Comparison of ENCODE assay signal across 8 cellular contexts in the genomic region with DNA sequence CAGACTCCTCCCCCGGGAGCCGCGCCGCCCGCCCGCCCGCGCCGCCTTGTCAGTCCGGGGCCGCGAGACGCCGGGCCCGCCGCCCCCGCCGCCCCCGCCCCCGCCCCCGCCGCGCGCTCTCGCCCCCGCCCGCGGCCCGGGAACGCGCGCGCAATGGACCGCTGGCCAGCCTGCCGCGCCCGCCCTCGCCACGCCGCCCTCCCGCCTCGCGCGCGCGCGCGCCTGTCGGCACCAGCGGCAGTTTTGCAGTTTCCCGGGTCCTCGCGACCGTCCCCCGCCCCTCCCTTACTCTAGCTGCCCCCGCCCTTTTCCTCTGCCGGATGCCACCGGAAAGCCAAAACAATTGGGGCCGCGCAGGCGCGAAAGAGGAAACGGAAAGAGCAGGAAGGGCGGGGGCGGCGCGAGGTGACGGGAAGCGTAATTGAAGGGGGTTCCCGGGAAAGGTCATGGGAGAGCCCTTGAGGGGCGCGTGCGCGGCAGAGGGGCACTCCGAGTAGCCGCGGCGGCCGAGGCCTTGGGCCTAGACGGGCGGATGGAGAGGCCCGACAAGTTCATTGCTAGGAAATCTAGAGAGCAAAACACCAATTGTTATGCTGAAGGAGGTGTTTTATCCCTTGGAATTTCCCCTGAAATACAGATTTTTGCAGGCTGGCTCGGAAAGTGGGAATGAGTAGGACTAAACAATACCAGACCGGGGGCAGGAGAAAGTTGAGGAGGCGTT. TPM values are rescaled to one million over a fixed set of nuclear protein-coding genes. Genes with fewer than 3 reads are reported as not detected.
DNase-seq lines count a peak whose midpoint lies in the region; ATAC-seq and TF ChIP-seq lines count a peak whose summit lies in the region.

No MANE protein-coding gene starts in this region.

- peak overlapping the region; percentile 91 for H3K4me3 Mint-ChIP-seq in CD4-positive, alpha-beta T cell
- peak overlapping the region; percentile 79 for H3K4me3 Mint-ChIP-seq in activated CD4-positive, alpha-beta memory T cell treated with anti-CD3 and anti-CD28 coated beads, Interleukin-2, amount 10 ng/mL, durations not matched to agents 7 days and 5 days

- no peaks in the 10 kb centered on the region for H3K36me3 ChIP-seq in duodenal mucosa (ENCODE audit: control insufficient read depth in 1 of 2, insufficient read depth in 2 of 2, low read length in 2 of 2)
- no peaks in the 10 kb centered on the region for H3K36me3 ChIP-seq in lower lobe of right lung

- H3K4me3 ChIP-seq in duodenal mucosa (ENCODE audit: low read depth in 1 of 2, low read length in 2 of 2): peak overlapping the region; percentile 75 to 81
- H3K4me3 ChIP-seq in lower lobe of right lung: peak overlapping the region; percentile 64

- H3K27ac ChIP-seq in CD4-positive, alpha-beta T cell (ENCODE audit: low read depth, low read length): peak overlapping the region; percentile 99
- H3K27ac ChIP-seq in duodenal mucosa (ENCODE audit: low read depth, low read length): peak overlapping the region; percentile 97
- peak overlapping the region; percentile 95 for H3K27ac ChIP-seq in lower lobe of right lung

- TF ChIP-seq CTCF in CD4-positive, alpha-beta T cell (IDR thresholded peaks at IDR 0.05): no peak
- TF ChIP-seq CTCF in lower lobe of right lung (IDR thresholded peaks at IDR 0.05): no peak

- intact Hi-C loops in CD4-positive, alpha-beta T cell (cut with DNase I, micrococcal nuclease): loop anchor here (1.0 to 5.0 kb wide), 10 partner anchors 13 to 400 kb away; a partner anchor contains a TSS
- intact Hi-C loops in lower lobe of right lung (cut with DNase I): no loop called here

- H3K27me3 Mint-ChIP-seq in CD4-positive, alpha-beta T cell: no peaks in the 10 kb centered on the region
- no peaks in the 10 kb centered on the region for H3K27me3 Mint-ChIP-seq in activated CD4-positive, alpha-beta memory T cell treated with anti-CD3 and anti-CD28 coated beads, Interleukin-2, amount 10 ng/mL, durations not matched to agents 7 days and 5 days

- no peaks in the 10 kb centered on the region for H3K27me3 ChIP-seq in CD4-positive, alpha-beta T cell (ENCODE audit: control insufficient read depth, insufficient read depth, low read length)
- H3K27me3 ChIP-seq in duodenal mucosa (ENCODE audit: control insufficient read depth in 1 of 2, insufficient read depth in 2 of 2, low read length in 2 of 2) (no peaks in the 10 kb centered on the region), lower lobe of right lung (ENCODE audit: low read depth) (no peaks in the 10 kb centered on the region)

- H3K4me1 ChIP-seq in duodenal mucosa (ENCODE audit: control insufficient read depth in 1 of 2, insufficient read depth in 2 of 2, low read length in 2 of 2) (peaks cover 24 to 35% of the 10 kb centered on the region in 2 donors), lower lobe of right lung (peaks cover 45% of the 10 kb centered on the region)

- ATAC-seq in CD4-positive, alpha-beta T cell (ENCODE audit: poor library complexity): peak; percentile 59
- ATAC-seq in GM19452 (IDR thresholded peaks at IDR 0.05; ENCODE audit: unreplicated experiment) (peak; percentile 49), HG03575 (IDR thresholded peaks at IDR 0.05; ENCODE audit: extremely low read depth, insufficient number of reproducible peaks, low FRiP score, unreplicated experiment) (peak; percentile 27), lower lobe of right lung (peak; percentile 93 to 94)

- H3K27ac Mint-ChIP-seq in CD4-positive, alpha-beta T cell: peak overlapping the region; percentile 97
- peak overlapping the region; percentile 92 for H3K27ac Mint-ChIP-seq in activated CD4-positive, alpha-beta memory T cell treated with anti-CD3 and anti-CD28 coated beads, Interleukin-2, amount 10 ng/mL, durations not matched to agents 7 days and 5 days

- DNase-seq in CD4-positive, alpha-beta T cell: peak; percentile 92 to 98 (median 96)
- DNase-seq in NCI-H82 (lab: John Stamatoyannopoulos, UW) (peak; percentile 99), lower lobe of right lung (peak; percentile 98)
- peak; percentile 97 for DNase-seq in activated CD4-positive, alpha-beta memory T cell treated with anti-CD3 and anti-CD28 coated beads, Interleukin-2, amount 10 ng/mL, durations not matched to agents 7 days and 5 days
- DNase-seq in stimulated activated CD4-positive, alpha-beta T cell treated with anti-CD3 and anti-CD28 coated beads, TNF-alpha, amount 100 ng/mL, for 24 hours (ENCODE audit: low read depth in 3 of 3): peak; percentile 97 to 98 (median 98)

- H3K9me3 Mint-ChIP-seq in CD4-positive, alpha-beta T cell: no peaks in the 10 kb centered on the region
- no peaks in the 10 kb centered on the region for H3K9me3 Mint-ChIP-seq in activated CD4-positive, alpha-beta memory T cell treated with anti-CD3 and anti-CD28 coated beads, Interleukin-2, amount 10 ng/mL, durations not matched to agents 7 days and 5 days

- POLR2A ChIA-PET in CD4-positive, alpha-beta T cell (lab: Charles Lee): interaction anchor here (0.5 to 6.3 kb wide), 19 partner anchors 8 to 402 kb away, joined by 3 to 113 read pairs (median 7); a partner anchor contains a TSS
- POLR2A ChIA-PET in activated CD4-positive, alpha-beta memory T cell treated with anti-CD3 and anti-CD28 coated beads, Interleukin-2, amount 10 ng/mL, durations not matched to agents 7 days and 5 days (lab: Charles Lee): interaction anchor here (0.9 to 8.1 kb wide), 16 partner anchors 8 to 401 kb away, joined by 3 to 282 read pairs (median 14); a partner anchor contains a TSS

- H3K9me3 ChIP-seq in CD4-positive, alpha-beta T cell (ENCODE audit: control insufficient read depth, low read length): no peaks in the 10 kb centered on the region
- H3K9me3 ChIP-seq in duodenal mucosa (ENCODE audit: control insufficient read depth in 1 of 2, low read length in 2 of 2) (no peaks in the 10 kb centered on the region), lower lobe of right lung (no peaks in the 10 kb centered on the region)

- H3K4me1 Mint-ChIP-seq in CD4-positive, alpha-beta T cell (ENCODE audit: low read depth): peaks cover 55% of the 10 kb centered on the region
- peaks cover 49% of the 10 kb centered on the region for H3K4me1 Mint-ChIP-seq in activated CD4-positive, alpha-beta memory T cell treated with anti-CD3 and anti-CD28 coated beads, Interleukin-2, amount 10 ng/mL, durations not matched to agents 7 days and 5 days

- CTCF ChIA-PET in CD4-positive, alpha-beta T cell (lab: Charles Lee): interaction anchor here (0.6 to 3.5 kb wide), 8 partner anchors 13 to 216 kb away, joined by 3 to 11 read pairs (median 6); a partner anchor contains a TSS
- CTCF ChIA-PET in activated CD4-positive, alpha-beta memory T cell treated with anti-CD3 and anti-CD28 coated beads, Interleukin-2, amount 10 ng/mL, durations not matched to agents 7 days and 5 days (lab: Charles Lee): interaction anchor here (1.0 to 4.7 kb wide), 8 partner anchors 11 to 216 kb away, joined by 3 to 29 read pairs (median 16); a partner anchor contains a TSS

- H3K36me3 Mint-ChIP-seq in CD4-positive, alpha-beta T cell (ENCODE audit: low read depth): peaks cover 30% of the 10 kb centered on the region
- H3K36me3 Mint-ChIP-seq in activated CD4-positive, alpha-beta memory T cell treated with anti-CD3 and anti-CD28 coated beads, Interleukin-2, amount 10 ng/mL, durations not matched to agents 7 days and 5 days (ENCODE audit: low read depth): peaks cover 31% of the 10 kb centered on the region

- peak overlapping the region; percentile 77 to 83 for H3K9ac ChIP-seq in duodenal mucosa (ENCODE audit: low read depth in 1 of 2, low read length in 2 of 2)

RNA-seq across cellular contexts. Expression of a gene that starts 0.4 kb away (rescaled TPM):
- total RNA-seq in CD4-positive, alpha-beta T cell: 10 to 100 TPM; 92.3 to 93.9 TPM
- total RNA-seq in activated CD4-positive, alpha-beta memory T cell treated with anti-CD3 and anti-CD28 coated beads, Interleukin-2, amount 10 ng/mL, durations not matched to agents 7 days and 5 days: 10 to 100 TPM; 43.8 to 45.6 TPM
- 35.1 TPM for total RNA-seq in lower lobe of right lung

Comparison
In these comparisons a context has a peak if more than half of its experiments do, and no peak if none do; other contexts are left out.
1. Peak in every context shown above with its lines: DNase-seq, ATAC-seq, H3K4me3 ChIP-seq and H3K27ac ChIP-seq.
2. ATAC-seq: peak in every context shown above with its lines; median percentile 94 in lower lobe of right lung; 59 in CD4-positive, alpha-beta T cell; 49 in GM19452; 27 in HG03575.